Comparison of ENCODE assay signal across 13 cellular contexts in the genomic region with DNA sequence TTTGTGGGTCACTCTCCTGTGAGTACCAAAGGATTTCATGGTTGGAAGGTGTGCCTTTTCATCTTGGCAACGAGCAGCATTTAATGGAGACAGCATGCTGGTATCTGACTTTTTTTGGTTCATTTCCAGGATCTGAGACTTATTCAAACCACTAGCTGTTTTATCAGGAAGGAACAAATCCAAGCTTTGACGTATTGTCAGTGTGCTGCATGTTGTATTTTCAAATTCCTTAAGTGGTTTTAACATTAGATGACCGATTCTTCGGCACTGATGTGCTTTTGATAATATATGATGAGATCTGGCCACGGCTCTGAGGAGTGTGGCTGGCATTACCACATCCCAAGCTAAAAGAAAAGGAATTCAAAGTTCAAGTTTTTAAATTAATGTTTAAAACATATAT. TPM values are rescaled to one million over a fixed set of nuclear protein-coding genes. Genes with fewer than 3 reads are reported as not detected.
DNase-seq lines count a peak whose midpoint lies in the region; ATAC-seq, FAIRE-seq and TF ChIP-seq lines count a peak whose summit lies in the region.
"Had no signal": no experiment of that assay in that cellular context is flagged by ENCODE, and none has a peak within 500 bp of the region (broad histone marks: within the 10 kb centered on the region; RNA-seq: fewer than 3 reads in every experiment).

No MANE protein-coding gene starts in this region.

- H3K27ac ChIP-seq in gastroesophageal sphincter (peak overlapping the region; percentile 75 to 87 (median 80)), kidney (ENCODE audit: low read depth in 2 of 2, low read length in 2 of 2) (peak overlapping the region in 1 of 2 donors; percentile 45)

- TF ChIP-seq POLR2A in gastroesophageal sphincter (IDR thresholded peaks at IDR 0.05): no peak

- H3K9ac ChIP-seq in kidney (ENCODE audit: low read length in 2 of 2): no peak overlapping the region

- FAIRE-seq in kidney (lab: Jason Lieb, UNC): no peak
- FAIRE-seq: endometrium had no signal

- DNase-seq in AG09309 (ENCODE audit: low read depth): peak; percentile 60
- peak; percentile 91 for DNase-seq in amniotic epithelial cell (ENCODE audit: low read depth)
- DNase-seq in pulmonary artery endothelial cell (ENCODE audit: low read depth, low spot score): peak; percentile 46
- DNase-seq in NCI-H1694 (lab: John Stamatoyannopoulos, UW): no peak
- DNase-seq in NCI-H1105 (lab: John Stamatoyannopoulos, UW): no peak
- DNase-seq in iPS-NIHi11 (ENCODE audit: low spot score): no peak
- no peak for DNase-seq in kidney
- DNase-seq: activated CD4-positive, alpha-beta T cell treated with anti-CD3 and anti-CD28 coated beads, Interleukin-2, amount 10 ng/mL, durations not matched to agents 7 days and 5 days; Karpas-422; NCI-H446 treated with DMSO at 0.1 percent for 48 hours had no signal

- H3K9me3 ChIP-seq in gastroesophageal sphincter (no peaks in the 10 kb centered on the region), kidney (ENCODE audit: control insufficient read depth in 1 of 2, low read length in 2 of 2) (no peaks in the 10 kb centered on the region)

- no peak overlapping the region for H3K4me3 ChIP-seq in AG09309 (ENCODE audit: control insufficient read depth, low read depth, low read length)
- H3K4me3 ChIP-seq in gastroesophageal sphincter: no peak overlapping the region
- H3K4me3 ChIP-seq in kidney (ENCODE audit: low read length in 2 of 2): no peak overlapping the region
- H3K4me3 ChIP-seq: SK-N-MC had no signal

- no peaks in the 10 kb centered on the region for H3K27me3 ChIP-seq in gastroesophageal sphincter

- TF ChIP-seq EP300 in gastroesophageal sphincter (IDR thresholded peaks at IDR 0.05): no peak

- H3K36me3 ChIP-seq in gastroesophageal sphincter (no peaks in the 10 kb centered on the region), kidney (ENCODE audit: control insufficient read depth in 1 of 2, insufficient read depth in 2 of 2, low read length in 2 of 2) (no peaks in the 10 kb centered on the region)

- 37 to 45% methylated on average over 5 of the region's 5 CpGs for WGBS in gastroesophageal sphincter (ENCODE audit: low coverage in 1 of 2), 2 donors

- intact Hi-C loops in kidney (cut with DNase I): no loop called here

- H3K4me1 ChIP-seq in gastroesophageal sphincter (peaks cover 0 to 47% (median 3%) of the 10 kb centered on the region in 3 donors), kidney (ENCODE audit: control insufficient read depth in 1 of 2, insufficient read depth in 1 of 2, low read depth in 1 of 2, low read length in 2 of 2) (peaks cover 17 to 32% of the 10 kb centered on the region in 2 donors)

- TF ChIP-seq CTCF in AG09309 (IDR thresholded peaks at IDR 0.05; ENCODE audit: control insufficient read depth, insufficient read depth, low read depth, low read length, missing control alignments) (no peak), gastroesophageal sphincter (IDR thresholded peaks at IDR 0.05) (no peak), kidney (IDR thresholded peaks at IDR 0.05; ENCODE audit: borderline replicate concordance, extremely low read depth, insufficient read depth) (no peak)

- ATAC-seq in gastroesophageal sphincter: no peak

RNA-seq across cellular contexts. Expression of gene RMND1, which starts 6.4 kb away (rescaled TPM):
- total RNA-seq in gastroesophageal sphincter (10 to 100 TPM; 13.2 to 17.8 (median 14.1) TPM), pulmonary artery endothelial cell (18.6 and 26.9 TPM in 2 replicates), kidney (18.3 TPM)
- 33.7 TPM for polyA plus RNA-seq in kidney (ENCODE audit: insufficient read depth, low read depth, low replicate concordance)

RNA-seq across cellular contexts. Expression of gene CCDC170, which starts 48.3 kb away (rescaled TPM):
- total RNA-seq in gastroesophageal sphincter (1 to 10 TPM in 1 of 4 donors, under 1 TPM in 3; 0.23 to 1.2 (median 0.77) TPM), pulmonary artery endothelial cell (0.04 and 0.20 TPM in 2 replicates), kidney (2.1 TPM)
- polyA plus RNA-seq in kidney (ENCODE audit: insufficient read depth, low read depth, low replicate concordance): 0.34 TPM
- total RNA-seq: activated CD4-positive, alpha-beta T cell treated with anti-CD3 and anti-CD28 coated beads, Interleukin-2, amount 10 ng/mL, durations not matched to agents 7 days and 5 days had no signal

RNA-seq across cellular contexts. Expression of gene ZBTB2, which starts 54.1 kb away (rescaled TPM):
- 10 to 100 TPM; 11.4 to 15.1 (median 12.4) TPM for total RNA-seq in gastroesophageal sphincter
- total RNA-seq in pulmonary artery endothelial cell: 7.7 and 12.0 TPM in 2 replicates
- total RNA-seq in kidney: 11.2 TPM
- polyA plus RNA-seq in kidney (ENCODE audit: insufficient read depth, low read depth, low replicate concordance): 6.0 TPM

Comparison
In these comparisons a context has a peak if more than half of its experiments do, and no peak if none do; other contexts are left out.
1. DNase-seq: peak in AG09309 (single experiment), amniotic epithelial cell (single experiment) and pulmonary artery endothelial cell (single experiment); none in NCI-H1694 (single experiment), NCI-H1105 (single experiment), iPS-NIHi11 (single experiment) and kidney (single experiment).